25 cellular contexts compared by ENCODE assay signal in the genomic region with DNA sequence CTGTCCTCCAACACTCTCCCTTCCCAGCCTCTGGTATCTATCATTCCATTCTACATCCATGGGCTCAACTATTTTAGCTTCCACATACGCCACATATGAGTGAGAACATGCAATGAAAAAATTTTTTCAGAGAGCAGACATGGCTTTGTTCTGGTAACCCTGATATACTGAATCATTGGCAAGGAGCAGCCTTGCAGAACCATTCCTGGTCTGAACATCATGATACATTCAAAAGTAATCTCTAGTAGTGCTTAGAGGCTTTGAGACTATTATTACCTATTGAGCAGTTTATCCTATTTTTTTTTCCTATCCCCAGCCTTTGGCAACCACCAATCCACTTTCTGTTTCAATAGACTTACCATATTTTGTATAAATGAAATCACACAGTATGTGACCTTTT.
"Had no signal": no experiment of that assay in that cellular context is flagged by ENCODE, and none has a peak within 500 bp of the region (broad histone marks: within the 10 kb centered on the region; RNA-seq: fewer than 3 reads in every experiment).

No MANE protein-coding gene starts in this region.

- DNase-seq: stimulated activated CD4-positive, alpha-beta T cell treated with anti-CD3 and anti-CD28 coated beads, Interleukin-2, amount 100 ng/mL, for 48 hours; stimulated activated CD4-positive, alpha-beta T cell treated with anti-CD3 and anti-CD28 coated beads, Interleukin-4, amount 100 ng/mL, for 1 hour; stimulated activated CD4-positive, alpha-beta T cell treated with anti-CD3 and anti-CD28 coated beads, Interleukin-4, amount 100 ng/mL, for 24 hours; stimulated activated CD4-positive, alpha-beta T cell treated with anti-CD3 and anti-CD28 coated beads, Interleukin-4, amount 100 ng/mL, for 4 hours; stimulated activated CD8-positive, alpha-beta memory T cell treated with anti-CD3 and anti-CD28 coated beads, Interleukin-4, amount 100 ng/mL, for 48 hours; stimulated activated naive B cell treated with anti-CD40 and anti-IgM and Interleukin-4, amounts not matched to agents 10 μg/mL and 1 μg/mL and 100 μg/mL, for 72 hours; stimulated activated naive CD4-positive, alpha-beta T cell; stimulated activated naive CD4-positive, alpha-beta T cell treated with Interleukin-2 at 50 U/mL for 16 hours; stimulated activated naive CD8-positive, alpha-beta T cell treated with anti-CD3 and anti-CD28 coated beads, Interleukin-15, amount 100 ng/mL, for 72 hours; stimulated activated naive CD8-positive, alpha-beta T cell treated with anti-CD3 and anti-CD28 coated beads, Interleukin-15, Interleukin-2, amounts not matched to agents 100 U/mL and 50 U/mL, for 24 hours; stomach; substantia nigra; testis; thyroid gland; tibial artery; transverse colon; trophoblast cell; upper lobe of left lung; uterus had no signal

- H3K27me3 ChIP-seq: stomach, suprapubic skin, testis, thyroid gland, tibial artery, tibial nerve, transverse colon, upper lobe of left lung, uterus, vagina had no signal

- H3K4me1 ChIP-seq: stomach, suprapubic skin, testis, thyroid gland, tibial artery, tibial nerve, transverse colon, upper lobe of left lung, uterus, vagina had no signal

- ATAC-seq: stimulated activated effector memory CD8-positive, alpha-beta T cell treated with anti-CD3 and anti-CD28 coated beads, Interleukin-12 subunit alpha, Interleukin-12 subunit beta, amount 100 ng/mL, for 72 hours; stimulated activated memory B cell treated with anti-CD40 and anti-IgM and Interleukin-4, amounts not matched to agents 10 μg/mL and 1 μg/mL and 100 μg/mL, for 72 hours; stimulated activated naive B cell treated with anti-CD40 and anti-IgM and Interleukin-4, amounts not matched to agents 10 μg/mL and 1 μg/mL and 100 μg/mL, for 72 hours; stimulated activated naive CD8-positive, alpha-beta T cell treated with anti-CD3 and anti-CD28 coated beads, Interleukin-15, amount 100 ng/mL, for 72 hours; stimulated activated naive CD8-positive, alpha-beta T cell treated with anti-CD3 and anti-CD28 coated beads, Interleukin-15, Interleukin-2, amounts not matched to agents 100 U/mL and 50 U/mL, for 24 hours had no signal

- H3K4me3 ChIP-seq: stomach, suprapubic skin, testis, thoracic aorta, thyroid gland, tibial artery, tibial nerve, transverse colon, upper lobe of left lung, uterus, vagina had no signal

- H3K27ac ChIP-seq: stomach, suprapubic skin, testis, thoracic aorta, thyroid gland, tibial artery, tibial nerve, transverse colon, upper lobe of left lung, uterus, vagina had no signal

- H3K9me3 ChIP-seq: stomach, suprapubic skin, testis, thoracic aorta, thyroid gland, tibial artery, tibial nerve, transverse colon, upper lobe of left lung, uterus, vagina had no signal

- H3K36me3 ChIP-seq: stomach, suprapubic skin, thoracic aorta, thyroid gland, tibial artery, tibial nerve, transverse colon, upper lobe of left lung, uterus, vagina had no signal
